Comparison of ENCODE assay signal across 30 cellular contexts in the genomic region with DNA sequence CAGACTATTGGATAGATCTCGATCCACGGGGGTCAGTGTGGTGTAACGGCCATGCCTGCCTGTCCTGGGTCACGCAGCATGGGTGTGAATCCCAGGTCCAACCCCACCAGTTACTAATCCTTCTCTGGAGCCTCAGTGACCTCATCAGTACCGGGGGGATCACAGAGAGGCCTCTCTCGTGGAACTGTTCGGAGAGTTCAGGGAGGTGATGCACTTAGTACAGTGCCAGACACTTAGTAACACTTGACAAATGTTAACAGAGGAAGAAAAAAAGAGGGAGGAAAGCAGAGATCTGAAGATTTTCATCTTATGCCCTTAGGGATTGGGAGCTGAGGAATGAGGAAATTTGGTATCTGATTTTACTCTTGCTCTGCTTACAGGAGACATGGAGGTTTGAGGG. TPM values are rescaled to one million over a fixed set of nuclear protein-coding genes. Genes with fewer than 3 reads are reported as not detected.
DNase-seq lines count a peak whose midpoint lies in the region; ATAC-seq and TF ChIP-seq lines count a peak whose summit lies in the region.
"Had no signal": no experiment of that assay in that cellular context is flagged by ENCODE, and none has a peak within 500 bp of the region (broad histone marks: within the 10 kb centered on the region; RNA-seq: fewer than 3 reads in every experiment).

No MANE protein-coding gene starts in this region.

- H4K20me1 ChIP-seq in PC-3 (ENCODE audit: low read length), result no peaks in the 10 kb centered on the region

- peaks cover 75% of the 10 kb centered on the region for H3K4me1 Mint-ChIP-seq in endodermal cell
- H3K4me1 Mint-ChIP-seq in mesothelial cell of epicardium, result peaks cover 92% of the 10 kb centered on the region
- H3K4me1 Mint-ChIP-seq in type B pancreatic cell (ENCODE audit: unreplicated experiment), result peaks cover 70% of the 10 kb centered on the region
- H3K4me1 Mint-ChIP-seq: CD8-positive, alpha-beta memory T cell; naive thymus-derived CD4-positive, alpha-beta T cell had no signal

- no peak overlapping the region for H3K4me3 Mint-ChIP-seq in endodermal cell
- H3K4me3 Mint-ChIP-seq in mesothelial cell of epicardium, result no peak overlapping the region
- peak overlapping the region; percentile 77 for H3K4me3 Mint-ChIP-seq in type B pancreatic cell
- H3K4me3 Mint-ChIP-seq: activated CD8-positive, alpha-beta T cell treated with anti-CD3 and anti-CD28 coated beads for 36 hours; CD8-positive, alpha-beta memory T cell; naive thymus-derived CD4-positive, alpha-beta T cell; T-helper 1 cell treated with Interleukin-12 subunit alpha and Interleukin-12 subunit beta and Interleukin-4 antibody, amounts not matched to agents 30 μg/mL and 1 μg/mL, for 36 hours had no signal

- TF ChIP-seq POLR2A in transverse colon (IDR thresholded peaks at IDR 0.05), result no peak

- ATAC-seq in Right ventricle myocardium superior (ENCODE audit: poor library complexity), result peak; percentile 21
- ATAC-seq in right cardiac atrium, result no peak
- no peak for ATAC-seq in GM18519 (IDR thresholded peaks at IDR 0.05; ENCODE audit: low FRiP score, unreplicated experiment)
- no peak for ATAC-seq in PC-3
- ATAC-seq: activated CD8-positive, alpha-beta T cell treated with anti-CD3 and anti-CD28 coated beads for 36 hours; left cardiac atrium; naive thymus-derived CD4-positive, alpha-beta T cell had no signal

- H3K27me3 Mint-ChIP-seq in endodermal cell (ENCODE audit: insufficient read depth) (no peaks in the 10 kb centered on the region), mesothelial cell of epicardium (ENCODE audit: low read depth) (no peaks in the 10 kb centered on the region), type B pancreatic cell (no peaks in the 10 kb centered on the region)

- no peaks in the 10 kb centered on the region for H3F3A ChIP-seq in PC-3 (ENCODE audit: low read length, unreplicated experiment)

- H3K9ac ChIP-seq in endodermal cell (ENCODE audit: extremely low read depth, low read length, poor library complexity, severe bottlenecking), result no peak overlapping the region
- H3K9ac ChIP-seq in PC-3 (ENCODE audit: low read length), result no peak overlapping the region

- H3K4me1 ChIP-seq in right cardiac atrium (ENCODE audit: control insufficient read depth, insufficient read depth, low read length), result no peaks in the 10 kb centered on the region
- peaks cover 56% of the 10 kb centered on the region for H3K4me1 ChIP-seq in endodermal cell (ENCODE audit: control insufficient read depth, insufficient read depth, low read length)
- no peaks in the 10 kb centered on the region for H3K4me1 ChIP-seq in transverse colon
- no peaks in the 10 kb centered on the region for H3K4me1 ChIP-seq in PC-3 (ENCODE audit: insufficient read depth, low read length)
- H3K4me1 ChIP-seq: stomach had no signal

- H3K27ac ChIP-seq in right cardiac atrium (ENCODE audit: low read length) (no peak overlapping the region), endodermal cell (ENCODE audit: low read depth, low read length) (no peak overlapping the region), transverse colon (no peak overlapping the region), PC-3 (ENCODE audit: low read length) (no peak overlapping the region)
- H3K27ac ChIP-seq: right atrium auricular region, stomach had no signal

- H3K27ac Mint-ChIP-seq in endodermal cell, result no peak overlapping the region
- peak overlapping the region; percentile 99 for H3K27ac Mint-ChIP-seq in mesothelial cell of epicardium
- peak overlapping the region; percentile 97 for H3K27ac Mint-ChIP-seq in type B pancreatic cell
- H3K27ac Mint-ChIP-seq: activated CD8-positive, alpha-beta T cell treated with anti-CD3 and anti-CD28 coated beads for 36 hours; CD8-positive, alpha-beta memory T cell; naive thymus-derived CD4-positive, alpha-beta T cell; T-helper 1 cell treated with Interleukin-12 subunit alpha and Interleukin-12 subunit beta and Interleukin-4 antibody, amounts not matched to agents 30 μg/mL and 1 μg/mL, for 36 hours had no signal

- BruUV-seq in PC-3 (replicated peaks; lab: Mats Ljungman, UMichigan), result no TSS peak

- CTCF ChIA-PET in PC-3 (lab: Charles Lee), result no interaction called here

- no peak overlapping the region for H3K4me3 ChIP-seq in right cardiac atrium (ENCODE audit: low read length)
- H3K4me3 ChIP-seq in endodermal cell (ENCODE audit: low read length), result no peak overlapping the region
- no peak overlapping the region for H3K4me3 ChIP-seq in transverse colon
- no peak overlapping the region for H3K4me3 ChIP-seq in PC-3 (ENCODE audit: low read length)
- H3K4me3 ChIP-seq: HAP-1, right atrium auricular region, stomach, tibial nerve had no signal

- H3K36me3 ChIP-seq in endodermal cell (ENCODE audit: control insufficient read depth, insufficient read depth, low read length) (no peaks in the 10 kb centered on the region), transverse colon (no peaks in the 10 kb centered on the region), PC-3 (ENCODE audit: low read depth, low read length) (no peaks in the 10 kb centered on the region)
- H3K36me3 ChIP-seq: HAP-1, right atrium auricular region, stomach, tibial nerve had no signal

- DNase-seq in Right ventricle myocardium superior (no peak), right cardiac atrium (no peak), endodermal cell (peak; percentile 39), mesothelial cell of epicardium (ENCODE audit: low spot score in 2 of 2, unreplicated experiment in 2 of 2) (no peak), type B pancreatic cell (ENCODE audit: extremely low spot score, unreplicated experiment) (no peak), transverse colon (no peak), PC-3 (no peak)
- DNase-seq: 8988T; activated CD4-positive, alpha-beta T cell treated with anti-CD3 and anti-CD28 coated beads for 1 hour; activated CD8-positive, alpha-beta T cell treated with anti-CD3 and anti-CD28 coated beads for 36 hours; amygdala; CD8-positive, alpha-beta memory T cell; DMS153; GDM1; Karpas-422; left cardiac atrium; mesenchymal stem cell; MV-4-11; naive thymus-derived CD4-positive, alpha-beta T cell; NCI-H1694 treated with DMSO at 0.1 percent for 48 hours; NCI-H2171 treated with DMSO at 0.1 percent for 48 hours; NCI-H526 treated with DMSO at 0.1 percent for 48 hours; RPMI8226; stimulated activated CD4-positive, alpha-beta T cell treated with anti-CD3 and anti-CD28 coated beads, Interleukin-15, amount 100 ng/mL, for 24 hours; stomach had no signal

- TF ChIP-seq CTCF in endodermal cell (conservative IDR thresholded peaks at IDR 0.05), result no peak
- TF ChIP-seq CTCF in mesothelial cell of epicardium (IDR thresholded peaks at IDR 0.05; ENCODE audit: unreplicated experiment), result no peak
- no peak for TF ChIP-seq CTCF in type B pancreatic cell (conservative IDR thresholded peaks at IDR 0.05)
- TF ChIP-seq CTCF in transverse colon (IDR thresholded peaks at IDR 0.05), result no peak
- no peak for TF ChIP-seq CTCF in PC-3 (conservative IDR thresholded peaks at IDR 0.05; ENCODE audit: low read depth, low read length)

- H3K27me3 ChIP-seq in right cardiac atrium (ENCODE audit: control insufficient read depth, insufficient read depth) (no peaks in the 10 kb centered on the region), endodermal cell (ENCODE audit: control insufficient read depth, insufficient read depth, low read length, poor library complexity, severe bottlenecking) (no peaks in the 10 kb centered on the region), transverse colon (peaks cover 4% of the 10 kb centered on the region), PC-3 (ENCODE audit: low read length) (no peaks in the 10 kb centered on the region)
- H3K27me3 ChIP-seq: right atrium auricular region, tibial nerve had no signal

- no peaks in the 10 kb centered on the region for H3K79me2 ChIP-seq in PC-3 (ENCODE audit: low read length)

- H3K9me3 ChIP-seq in right cardiac atrium (ENCODE audit: control insufficient read depth, low read length) (no peaks in the 10 kb centered on the region), endodermal cell (ENCODE audit: control insufficient read depth, low read length) (no peaks in the 10 kb centered on the region), transverse colon (no peaks in the 10 kb centered on the region), PC-3 (ENCODE audit: low read length) (no peaks in the 10 kb centered on the region)
- H3K9me3 ChIP-seq: HAP-1, right atrium auricular region, stomach, tibial nerve had no signal

- no peaks in the 10 kb centered on the region for H3K9me2 ChIP-seq in PC-3 (replicated peaks; ENCODE audit: low read length)

- H3K36me3 Mint-ChIP-seq in endodermal cell (ENCODE audit: low read depth) (no peaks in the 10 kb centered on the region), mesothelial cell of epicardium (no peaks in the 10 kb centered on the region), type B pancreatic cell (peaks cover 4% of the 10 kb centered on the region)
- H3K36me3 Mint-ChIP-seq: CD8-positive, alpha-beta memory T cell; naive thymus-derived CD4-positive, alpha-beta T cell had no signal

- no peak for TF ChIP-seq EP300 in transverse colon (IDR thresholded peaks at IDR 0.05; ENCODE audit: low read depth)

- no peak overlapping the region for H2AFZ ChIP-seq in PC-3 (ENCODE audit: low read length)

- H3K4me2 ChIP-seq in PC-3 (ENCODE audit: low read length), result no peak overlapping the region

- in situ Hi-C loops in transverse colon (cut with MboI; ENCODE audit: low pct_ligation_motif_present in 1 of 4, low pct_unique_long_range_greater_than_20kb in 1 of 4, low sequenced_read_pairs in 3 of 4), result no loop called here

- intact Hi-C loops in Right ventricle myocardium superior (cut with DNase I), result no loop called here
- intact Hi-C loops in right cardiac atrium (cut with DNase I), result no loop called here
- intact Hi-C loops in transverse colon (cut with DNase I; ENCODE audit: low total_unique reads), result no loop called here
- intact Hi-C loops in PC-3 (cut with micrococcal nuclease), result no loop called here

- no peaks in the 10 kb centered on the region for H3K9me3 Mint-ChIP-seq in endodermal cell
- no peaks in the 10 kb centered on the region for H3K9me3 Mint-ChIP-seq in mesothelial cell of epicardium
- peaks cover 12% of the 10 kb centered on the region for H3K9me3 Mint-ChIP-seq in type B pancreatic cell
- H3K9me3 Mint-ChIP-seq: activated CD8-positive, alpha-beta T cell treated with anti-CD3 and anti-CD28 coated beads for 36 hours; CD8-positive, alpha-beta memory T cell; naive thymus-derived CD4-positive, alpha-beta T cell; T-helper 1 cell treated with Interleukin-12 subunit alpha and Interleukin-12 subunit beta and Interleukin-4 antibody, amounts not matched to agents 30 μg/mL and 1 μg/mL, for 36 hours had no signal

- POLR2A ChIA-PET in PC-3 (lab: Charles Lee; ENCODE audit: unreplicated experiment), result no interaction called here

- WGBS in right cardiac atrium, result 90% methylated on average over 7 of the region's 7 CpGs
- WGBS in endodermal cell (ENCODE audit: insufficient coverage in 1 of 2, insufficient read length in 1 of 2), 2 experiments, result 80 to 85% methylated on average over 3 to 7 of the region's 7 CpGs
- WGBS in transverse colon (ENCODE audit: low coverage in 1 of 2), 2 donors, result 81% methylated on average over 7 of the region's 7 CpGs; no CpG with 5 or more reads in 1 of the 2 donors

RNA-seq across cellular contexts. Expression of a gene that starts 2.9 kb away (rescaled TPM):
- total RNA-seq in Right ventricle myocardium superior (0.08 TPM), right cardiac atrium (under 1 TPM in 2 of 4 donors, not detected in 2; 0.06 to 0.19 TPM), endodermal cell (1 to 10 TPM; 1.6 to 1.7 TPM), mesothelial cell of epicardium (12.7 to 14.5 TPM (median 14.4 TPM) in 3 replicates), type B pancreatic cell (ENCODE audit: low replicate concordance) (3.2 and 6.4 TPM in 2 replicates), transverse colon (under 1 TPM in 2 of 4 donors, not detected in 2; 0.16 to 0.55 TPM), PC-3 (2014; rRNA removed) (0.23 and 0.29 TPM in 2 replicates)
- 0.09 TPM for polyA plus RNA-seq in right cardiac atrium
- polyA plus RNA-seq in endodermal cell (2013, experiment 1 of 2), result 0.61 TPM
- 0.54 TPM for polyA plus RNA-seq in endodermal cell (2013, experiment 2 of 2)
- total RNA-seq: activated CD8-positive, alpha-beta T cell treated with anti-CD3 and anti-CD28 coated beads for 36 hours; CD8-positive, alpha-beta memory T cell; naive thymus-derived CD4-positive, alpha-beta T cell had no signal
- polyA plus RNA-seq: CD8-positive, alpha-beta memory T cell; naive thymus-derived CD4-positive, alpha-beta T cell had no signal
